In genomic region chr7:9097565-9098060, GRCh38 we compare ENCODE assay signal across 21 cellular contexts.
DNase-seq lines count a peak whose midpoint lies in the region; ATAC-seq, FAIRE-seq and TF ChIP-seq lines count a peak whose summit lies in the region.
"Had no signal": no experiment of that assay in that cellular context is flagged by ENCODE, and none has a peak within 500 bp of the region (broad histone marks: within the 10 kb centered on the region; RNA-seq: fewer than 3 reads in every experiment).

No MANE protein-coding gene starts in this region.

- H4K20me1 ChIP-seq in osteoblast (ENCODE audit: insufficient read depth, low read length) = no peaks in the 10 kb centered on the region

- FAIRE-seq in urothelium cell line (lab: Jason Lieb, UNC) (no peak), small intestine (lab: Jason Lieb, UNC) (no peak)
- FAIRE-seq: GM18507 had no signal

- WGBS in small intestine, 3 donors = 60 to 80% (median 65%) methylated on average over 2 of the region's 2 CpGs

- H3K4me3 ChIP-seq in small intestine (ENCODE audit: low read depth in 1 of 2, low read length in 2 of 2) (no peak overlapping the region), osteoblast (ENCODE audit: insufficient read depth, low read length) (no peak overlapping the region)

- no peaks in the 10 kb centered on the region for H3K79me2 ChIP-seq in osteoblast (ENCODE audit: insufficient read depth, low read length)

- DNase-seq in DMS53 (lab: John Stamatoyannopoulos, UW) (peak; percentile 14), DMS53 treated with DMSO at 0.1 percent for 48 hours (lab: John Stamatoyannopoulos, UW; ENCODE audit: unreplicated experiment) (no peak), NCI-H446 treated with DMSO at 0.1 percent for 48 hours (lab: John Stamatoyannopoulos, UW) (peak; percentile 63), urothelium cell line (ENCODE audit: low spot score) (peak; percentile 17), small intestine (no peak), osteoblast (ENCODE audit: insufficient read length, low spot score, missing footprints) (no peak), RPMI8226 (no peak)
- DNase-seq: ACHN; BE2C; Calu3; CD8-positive, alpha-beta memory T cell; GOT3; KBM-7; MM.1S; NCI-H2029; NCI-H526; SHP77 had no signal

- H3K27me3 ChIP-seq in small intestine (ENCODE audit: control insufficient read depth in 2 of 2, insufficient read depth in 2 of 2, low read length in 2 of 2) = no peaks in the 10 kb centered on the region
- no peaks in the 10 kb centered on the region for H3K27me3 ChIP-seq in osteoblast (ENCODE audit: insufficient read depth, low read length)
- H3K27me3 ChIP-seq: BE2C had no signal

- peak; percentile 37 for ATAC-seq in esophagus mucosa

- no peak for TF ChIP-seq CTCF in osteoblast (IDR thresholded peaks at IDR 0.05; ENCODE audit: extremely low read depth, low read depth, low read length)

- no peak overlapping the region for H2AFZ ChIP-seq in osteoblast (ENCODE audit: low read length)

- H3K36me3 ChIP-seq in small intestine (ENCODE audit: control insufficient read depth in 2 of 2, insufficient read depth in 2 of 2, low read length in 2 of 2) (no peaks in the 10 kb centered on the region), osteoblast (ENCODE audit: insufficient read depth, low read length) (no peaks in the 10 kb centered on the region)
- H3K36me3 ChIP-seq: BE2C had no signal

- H3K4me1 ChIP-seq in small intestine (ENCODE audit: control insufficient read depth in 2 of 2, insufficient read depth in 1 of 2, low read depth in 1 of 2, low read length in 1 of 2) = no peaks in the 10 kb centered on the region
- H3K4me1 ChIP-seq in osteoblast (ENCODE audit: insufficient read depth, low read length) = no peaks in the 10 kb centered on the region
- H3K4me1 ChIP-seq: BE2C had no signal

- H3K27ac ChIP-seq in small intestine (ENCODE audit: low read depth in 1 of 2, low read length in 1 of 2) (no peak overlapping the region), osteoblast (ENCODE audit: low read depth, low read length) (no peak overlapping the region)
- H3K27ac ChIP-seq: 22Rv1, RWPE1 had no signal

- no peaks in the 10 kb centered on the region for H3K9me3 ChIP-seq in small intestine (ENCODE audit: control insufficient read depth, low read depth)
- no peaks in the 10 kb centered on the region for H3K9me3 ChIP-seq in osteoblast (ENCODE audit: low read depth, low read length)
- H3K9me3 ChIP-seq: BE2C had no signal

- no peak overlapping the region for H3K4me2 ChIP-seq in osteoblast (ENCODE audit: insufficient read depth, low read length)

Comparison
In these comparisons a context has a peak if more than half of its experiments do, and no peak if none do; other contexts are left out.
1. DNase-seq: peak in DMS53 (single experiment), NCI-H446 treated with DMSO at 0.1 percent for 48 hours (single experiment) and urothelium cell line (single experiment); none in DMS53 treated with DMSO at 0.1 percent for 48 hours (single experiment), small intestine (single experiment), osteoblast (single experiment) and RPMI8226 (single experiment).